ENCODE assay signal across 9 cellular contexts in the genomic region with DNA sequence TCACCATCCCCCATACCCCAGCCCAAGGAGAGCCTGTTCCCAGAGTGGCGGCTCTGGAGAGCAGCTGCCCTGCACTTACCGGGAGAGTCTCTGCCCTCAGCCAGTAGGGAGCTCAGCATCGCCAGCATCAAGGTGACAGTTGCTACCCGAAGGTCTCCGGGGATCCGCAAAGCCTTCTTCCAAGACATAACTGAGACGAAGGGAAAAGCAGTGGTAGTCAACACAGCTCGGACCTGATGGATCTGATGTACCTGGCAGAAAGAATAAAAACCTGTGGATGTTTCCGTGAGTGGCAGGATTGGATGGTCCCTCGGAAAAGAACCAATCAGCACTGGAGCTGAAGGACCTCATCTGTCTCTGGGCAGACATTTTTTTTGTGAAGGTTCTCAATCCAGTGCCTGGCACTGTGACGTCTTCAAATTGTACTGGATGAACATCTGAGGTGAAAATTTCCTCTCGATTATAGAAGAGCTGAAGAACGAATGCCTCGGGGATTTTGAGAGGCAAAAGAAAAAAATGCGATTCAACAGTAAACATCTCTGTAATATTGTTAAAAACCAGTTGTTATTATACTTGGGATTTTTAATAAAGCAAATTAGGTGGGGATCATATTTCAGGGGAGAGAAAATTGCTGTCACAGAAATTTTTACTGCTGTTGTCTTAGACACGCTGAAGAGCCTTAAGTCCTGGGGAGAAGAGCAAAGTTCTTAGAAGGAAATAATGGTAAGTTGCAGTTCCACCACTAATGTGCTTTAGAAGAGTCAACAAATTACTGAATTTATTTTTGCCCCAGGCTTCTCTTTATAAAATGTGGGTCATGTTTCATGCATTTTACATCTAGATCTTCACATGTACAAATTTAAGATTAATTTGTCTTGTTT. TPM values are rescaled to one million over a fixed set of nuclear protein-coding genes. Genes with fewer than 3 reads are reported as not detected.
DNase-seq lines count a peak whose midpoint lies in the region; ATAC-seq and FAIRE-seq lines count a peak whose summit lies in the region.
"Had no signal": no experiment of that assay in that cellular context is flagged by ENCODE, and none has a peak within 500 bp of the region (broad histone marks: within the 10 kb centered on the region; RNA-seq: fewer than 3 reads in every experiment).

A gene (minus strand): TSS at position 238 of the 881 bp plus-strand sequence. CDS start 50 bp downstream, at position 188.

- intact Hi-C loops in Right ventricle myocardium superior (cut with DNase I) (no loop called here), cardiac septum (cut with DNase I) (no loop called here)

- DNase-seq in Right ventricle myocardium superior (no peak), cardiac septum (ENCODE audit: low spot score) (no peak), NT2/D1 (ENCODE audit: low read depth, low spot score) (no peak), hippocampal formation (lab: John Stamatoyannopoulos, UW) (peak; percentile 3 to 30), small intestine (peak; percentile 95), ureter (ENCODE audit: low spot score) (no peak)
- DNase-seq in activated naive CD4-positive, alpha-beta T cell treated with anti-CD3 and anti-CD28 coated beads, Interleukin-2, amount 50 U/mL, for 16 hours, result peak; percentile 15

- H3K9me3 ChIP-seq in NT2/D1 (ENCODE audit: insufficient read depth, low read length) (no peaks in the 10 kb centered on the region), small intestine (ENCODE audit: control insufficient read depth, low read depth) (no peaks in the 10 kb centered on the region)

- peak; percentile 81 for ATAC-seq in Right ventricle myocardium superior (ENCODE audit: poor library complexity)
- peak; percentile 57 for ATAC-seq in HG02870 (IDR thresholded peaks at IDR 0.05; ENCODE audit: unreplicated experiment)

- H3K4me1 ChIP-seq in NT2/D1 (ENCODE audit: insufficient read depth, insufficient read length) (no peaks in the 10 kb centered on the region), small intestine (ENCODE audit: control insufficient read depth in 2 of 2, insufficient read depth in 1 of 2, low read depth in 1 of 2, low read length in 1 of 2) (peaks cover 0 to 2% of the 10 kb centered on the region in 2 donors)

- FAIRE-seq in small intestine (lab: Jason Lieb, UNC), result no peak
- FAIRE-seq: islet of Langerhans had no signal

- H3K27me3 ChIP-seq in NT2/D1 (ENCODE audit: insufficient read depth, insufficient read length), result peaks cover 3% of the 10 kb centered on the region
- peaks cover 0 to 1% of the 10 kb centered on the region in 2 donors for H3K27me3 ChIP-seq in small intestine (ENCODE audit: control insufficient read depth in 2 of 2, insufficient read depth in 2 of 2, low read length in 2 of 2)

- H3K4me3 ChIP-seq in NT2/D1 (ENCODE audit: insufficient read length, low read depth) (peak within 1 kb of the TSS; percentile 11), small intestine (ENCODE audit: low read depth in 1 of 2, low read length in 2 of 2) (peak within 1 kb of the TSS; percentile 51 to 84)

- H3K36me3 ChIP-seq in NT2/D1 (ENCODE audit: insufficient read depth, insufficient read length, low read length) (no peaks in the 10 kb centered on the region), small intestine (ENCODE audit: control insufficient read depth in 2 of 2, insufficient read depth in 2 of 2, low read length in 2 of 2) (peaks cover 0 to 2% of the 10 kb centered on the region in 2 donors)

- no peak within 1 kb of the TSS for H3K9ac ChIP-seq in NT2/D1 (ENCODE audit: insufficient read length, low read depth)

- H3K27ac ChIP-seq in small intestine (ENCODE audit: low read depth in 1 of 2, low read length in 1 of 2), result peak within 1 kb of the TSS; percentile 96 to 99

- 2 to 17% (median 6%) methylated on average over 16 of the region's 16 CpGs for WGBS in small intestine, 3 donors

RNA-seq across cellular contexts. Expression of the gene that starts here (rescaled TPM):
- total RNA-seq in Right ventricle myocardium superior, result 2.9 TPM
- total RNA-seq in cardiac septum, result 3.7 TPM
- polyA plus RNA-seq in small intestine, result 100 to 1,000 TPM in 1 of 3 donors, 10 to 100 TPM in 2; 83.4 to 181 (median 88.1) TPM
- total RNA-seq in ureter, result 6.3 TPM

Comparison
In these comparisons a context has a peak if more than half of its experiments do, and no peak if none do; other contexts are left out.
1. DNase-seq: peak in activated naive CD4-positive, alpha-beta T cell treated with anti-CD3 and anti-CD28 coated beads, Interleukin-2, amount 50 U/mL, for 16 hours (single experiment), hippocampal formation (2 of 2) and small intestine (single experiment); none in Right ventricle myocardium superior (single experiment), cardiac septum (single experiment), NT2/D1 (single experiment) and ureter (single experiment).